Comparison of ENCODE assay signal across 9 cellular contexts in the genomic region with DNA sequence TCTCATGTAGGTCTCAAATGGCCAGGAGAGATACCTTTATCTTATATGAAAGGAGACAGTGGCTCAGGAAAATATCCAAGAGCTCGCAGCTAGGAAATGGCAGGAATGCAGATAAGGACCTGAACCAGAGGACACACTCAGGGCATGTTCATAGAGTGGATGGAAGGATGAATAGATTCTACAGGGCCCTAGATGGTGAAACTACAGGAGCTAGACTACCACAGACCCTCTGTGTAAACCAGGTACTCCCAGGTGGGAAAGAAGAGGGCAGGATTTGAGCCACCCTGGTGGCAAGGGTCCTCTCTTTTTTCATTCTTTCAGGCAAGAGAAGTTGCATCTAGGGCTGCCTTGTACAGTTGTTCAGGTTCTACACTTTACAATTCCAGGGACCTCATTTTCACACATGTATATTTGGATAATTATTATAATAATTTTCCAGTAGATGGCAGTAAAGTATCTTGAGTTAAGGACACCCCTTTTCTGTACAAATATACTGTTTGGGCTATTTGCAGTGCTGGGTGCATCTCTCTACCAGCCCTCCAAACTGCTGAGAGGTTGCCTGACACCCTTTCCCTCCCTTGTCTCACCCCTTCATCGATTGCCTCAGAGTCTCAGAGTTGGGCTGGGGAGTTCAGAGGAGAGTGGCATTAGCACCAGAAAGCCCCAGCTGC. TPM values are rescaled to one million over a fixed set of nuclear protein-coding genes. Genes with fewer than 3 reads are reported as not detected.
A peak's percentile ranks its signal among the peaks of the same experiment; 100 is the strongest.
DNase-seq lines count a peak whose midpoint lies in the region; ATAC-seq and TF ChIP-seq lines count a peak whose summit lies in the region.
"Had no signal": no experiment of that assay in that cellular context is flagged by ENCODE, and none has a peak within 500 bp of the region (broad histone marks: within the 10 kb centered on the region; RNA-seq: fewer than 3 reads in every experiment).

No MANE protein-coding gene starts in this region.

- intact Hi-C loops in colonic mucosa (cut with DNase I) (loop anchor here (2.0 to 5.0 kb wide), 2 partner anchors 60 to 165 kb away; no protein-coding TSS in a partner anchor), prostate gland (cut with DNase I) (no loop called here)

- no peaks in the 10 kb centered on the region for H3K9me2 ChIP-seq in GM23248 (ENCODE audit: insufficient read depth)

- H3K9ac ChIP-seq in GM23248 (no peak overlapping the region), colonic mucosa (ENCODE audit: low read depth in 2 of 2, low read length in 2 of 2) (no peak overlapping the region)

- no peaks in the 10 kb centered on the region for H3F3A ChIP-seq in GM23248 (ENCODE audit: insufficient read depth)

- peaks cover 20% of the 10 kb centered on the region for H3K27me3 ChIP-seq in AG04450 (ENCODE audit: control insufficient read depth, insufficient read depth, low read length)
- H3K27me3 ChIP-seq in GM23248 (replicated peaks; ENCODE audit: insufficient read depth), result peaks cover 19% of the 10 kb centered on the region
- H3K27me3 ChIP-seq in colonic mucosa, result no peaks in the 10 kb centered on the region
- no peaks in the 10 kb centered on the region for H3K27me3 ChIP-seq in prostate gland (replicated peaks; ENCODE audit: insufficient read depth)

- POLR2A ChIA-PET in AG04450 (lab: Yijun Ruan, JAX), result interaction anchor here (0.6 kb wide), 1 partner anchor 429 kb away, joined by 3 read pairs; no protein-coding TSS in a partner anchor

- no peak overlapping the region for H3K4me2 ChIP-seq in GM23248 (ENCODE audit: unreplicated experiment)

- H3K9me3 ChIP-seq in AG04450 (ENCODE audit: control insufficient read depth, insufficient read depth, low read length) (peaks cover 2% of the 10 kb centered on the region; the same call in 1 of the 2 replicates), GM23248 (ENCODE audit: low read depth) (no peaks in the 10 kb centered on the region), colonic mucosa (no peaks in the 10 kb centered on the region), prostate gland (no peaks in the 10 kb centered on the region)

- H3K36me3 ChIP-seq in GM23248 (ENCODE audit: low read depth) (no peaks in the 10 kb centered on the region), colonic mucosa (no peaks in the 10 kb centered on the region), prostate gland (no peaks in the 10 kb centered on the region)

- DNase-seq in AG04450 (ENCODE audit: low read depth, low spot score) (no peak), GM23248 (peak; percentile 61), NCI-H774 (lab: John Stamatoyannopoulos, UW) (peak; percentile 23), colonic mucosa (no peak), prostate gland (ENCODE audit: low spot score) (no peak), activated gamma-delta T cell treated with Interleukin-2 at 50 U/mL for 16 hours (no peak)

- H3K27ac ChIP-seq in AG04450 (ENCODE audit: low read depth, low read length) (no peak overlapping the region), GM23248 (no peak overlapping the region), colonic mucosa (no peak overlapping the region), prostate gland (no peak overlapping the region)

- no peaks in the 10 kb centered on the region for H4K20me1 ChIP-seq in GM23248 (ENCODE audit: insufficient read depth)

- ATAC-seq in GM18907 (IDR thresholded peaks at IDR 0.05; ENCODE audit: unreplicated experiment), result no peak
- ATAC-seq in GM19324 (IDR thresholded peaks at IDR 0.05; ENCODE audit: low FRiP score, unreplicated experiment), result no peak

- CTCF ChIA-PET in AG04450 (lab: Charles Lee), result interaction anchor here (0.6 to 6.0 kb wide), 13 partner anchors 8 to 447 kb away, joined by 3 to 73 read pairs (median 4); a partner anchor contains a TSS

- H3K4me1 ChIP-seq in GM23248 (ENCODE audit: insufficient read depth) (no peaks in the 10 kb centered on the region), colonic mucosa (no peaks in the 10 kb centered on the region), prostate gland (replicated peaks) (no peaks in the 10 kb centered on the region)

- H3K79me2 ChIP-seq in GM23248 (ENCODE audit: insufficient read depth), result no peaks in the 10 kb centered on the region

- TF ChIP-seq POLR2A in prostate gland (IDR thresholded peaks at IDR 0.05), result no peak

- H2AFZ ChIP-seq in GM23248, result no peak overlapping the region

- H3K4me3 ChIP-seq in AG04450 (ENCODE audit: low read depth, low read length) (no peak overlapping the region), GM23248 (no peak overlapping the region), colonic mucosa (no peak overlapping the region), prostate gland (no peak overlapping the region)

- 9 to 18% methylated on average over 2 of the region's 2 CpGs for WGBS in GM23248 (ENCODE audit: low coverage in 1 of 2, low lambda C conversion rate in 2 of 2, missing lambda C conversion rate in 2 of 2), 2 experiments
- 28% methylated on average over 2 of the region's 2 CpGs for WGBS in prostate gland

- in situ Hi-C loops in GM23248 (cut with MboI), result loop anchor here (10.0 kb wide), 1 partner anchor 143 kb away; no protein-coding TSS in a partner anchor

- TF ChIP-seq CTCF in AG04450 (IDR thresholded peaks at IDR 0.05; ENCODE audit: low read depth, low read length), result peak; percentile 27; the same call in 1 of the 2 replicates
- peak; percentile 22 for TF ChIP-seq CTCF in colonic mucosa (IDR thresholded peaks at IDR 0.05)
- TF ChIP-seq CTCF in prostate gland (IDR thresholded peaks at IDR 0.05), result peak in 3 of 4 experiments; percentile 11 to 29 (median 17)

RNA-seq across cellular contexts. Expression of a gene that starts 10.5 kb away (rescaled TPM):
- polyA plus RNA-seq in AG04450 (2011; rRNA removed) (not detected in 2 replicates), GM23248 (2016; fragmentation: Nextera tagmentation; extraction: Ambion mirVana) (not detected in 2 replicates)
- polyA minus RNA-seq in AG04450 (2011; rRNA and poly(A)+ RNA removed), result not detected in 2 replicates
- not detected in 2 replicates for total RNA-seq in GM23248 (2014; rRNA removed; shearing (Covaris generic))
- total RNA-seq in colonic mucosa (under 1 TPM; 0.07 to 0.42 TPM), prostate gland (under 1 TPM in 1 of 2 donors, not detected in 1; 0.11 TPM)
- total RNA-seq: mononuclear cell had no signal

RNA-seq across cellular contexts. Expression of a gene that starts 29.5 kb away (rescaled TPM):
- polyA plus RNA-seq in AG04450 (2011; rRNA removed) (not detected in 2 replicates), GM23248 (2016; fragmentation: Nextera tagmentation; extraction: Ambion mirVana) (not detected in 2 replicates)
- not detected in 2 replicates for polyA minus RNA-seq in AG04450 (2011; rRNA and poly(A)+ RNA removed)
- not detected in 2 replicates for total RNA-seq in GM23248 (2014; rRNA removed; shearing (Covaris generic))
- total RNA-seq in colonic mucosa (10 to 100 TPM in 1 of 2 donors, 1 to 10 TPM in 1; 5.9 to 13.2 TPM), prostate gland (1 to 10 TPM; 2.0 to 7.8 TPM)

RNA-seq across cellular contexts. Expression of a gene that starts 54.0 kb away (rescaled TPM):
- polyA plus RNA-seq in AG04450 (2011; rRNA removed) (8.9 and 9.9 TPM in 2 replicates), GM23248 (2016; fragmentation: Nextera tagmentation; extraction: Ambion mirVana) (5.5 and 5.6 TPM in 2 replicates)
- 12.2 and 19.5 TPM in 2 replicates for polyA minus RNA-seq in AG04450 (2011; rRNA and poly(A)+ RNA removed)
- total RNA-seq in GM23248 (2014; rRNA removed; shearing (Covaris generic)), result 10.8 and 14.4 TPM in 2 replicates
- total RNA-seq in colonic mucosa (10 to 100 TPM; 18.2 to 38.4 TPM), prostate gland (10 to 100 TPM; 45.1 to 63.3 TPM)

Comparison
In these comparisons a context has a peak if more than half of its experiments do, and no peak if none do; other contexts are left out.
1. DNase-seq: peak in GM23248 (single experiment) and NCI-H774 (single experiment); none in AG04450 (single experiment), colonic mucosa (single experiment), prostate gland (single experiment) and activated gamma-delta T cell treated with Interleukin-2 at 50 U/mL for 16 hours (single experiment).
2. Peak in every context shown above with its lines, with median percentiles within 50 percentile points of each other: CTCF ChIP-seq.